ENCODE assay signal across 18 cellular contexts in the genomic region with DNA sequence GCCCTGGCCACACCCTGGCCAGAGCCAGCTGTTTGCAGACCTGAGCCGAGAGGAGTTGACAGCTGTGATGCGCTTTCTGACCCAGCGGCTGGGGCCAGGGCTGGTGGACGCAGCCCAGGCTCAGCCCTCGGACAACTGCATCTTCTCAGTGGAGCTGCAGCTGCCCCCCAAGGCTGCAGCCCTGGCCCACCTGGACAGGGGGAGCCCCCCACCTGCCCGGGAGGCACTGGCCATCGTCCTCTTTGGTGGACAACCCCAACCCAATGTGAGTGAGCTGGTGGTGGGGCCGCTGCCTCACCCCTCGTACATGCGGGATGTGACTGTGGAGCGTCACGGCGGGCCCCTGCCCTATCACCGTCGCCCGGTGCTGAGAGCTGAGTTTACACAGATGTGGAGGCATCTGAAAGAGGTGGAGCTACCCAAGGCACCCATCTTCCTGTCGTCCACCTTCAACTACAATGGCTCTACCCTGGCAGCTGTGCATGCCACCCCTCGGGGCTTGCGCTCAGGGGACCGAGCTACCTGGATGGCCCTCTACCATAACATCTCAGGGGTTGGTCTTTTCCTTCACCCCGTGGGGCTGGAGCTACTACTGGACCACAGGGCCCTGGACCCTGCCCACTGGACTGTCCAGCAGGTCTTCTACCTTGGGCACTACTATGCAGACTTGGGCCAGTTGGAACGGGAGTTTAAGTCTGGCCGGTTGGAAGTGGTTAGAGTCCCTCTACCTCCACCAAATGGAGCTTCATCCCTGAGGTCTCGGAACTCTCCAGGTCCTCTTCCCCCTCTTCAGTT. TPM values are rescaled to one million over a fixed set of nuclear protein-coding genes. Genes with fewer than 3 reads are reported as not detected.
DNase-seq lines count a peak whose midpoint lies in the region; ATAC-seq and TF ChIP-seq lines count a peak whose summit lies in the region.
"Had no signal": no experiment of that assay in that cellular context is flagged by ENCODE, and none has a peak within 500 bp of the region (broad histone marks: within the 10 kb centered on the region; RNA-seq: fewer than 3 reads in every experiment).

No MANE protein-coding gene starts in this region.

- no peaks in the 10 kb centered on the region for H3K9me3 Mint-ChIP-seq in Calu3 (ENCODE audit: low read depth, unreplicated experiment)
- H3K9me3 Mint-ChIP-seq in stimulated activated memory B cell treated with anti-CD40 and anti-IgM and Interleukin-4, amounts not matched to agents 10 μg/mL and 1 μg/mL and 100 μg/mL, for 72 hours, result no peaks in the 10 kb centered on the region
- H3K9me3 Mint-ChIP-seq: H9 had no signal

- H3K36me3 Mint-ChIP-seq in Calu3 (ENCODE audit: insufficient read depth, unreplicated experiment), result peaks cover 66% of the 10 kb centered on the region
- peaks cover 47% of the 10 kb centered on the region for H3K36me3 Mint-ChIP-seq in stimulated activated memory B cell treated with anti-CD40 and anti-IgM and Interleukin-4, amounts not matched to agents 10 μg/mL and 1 μg/mL and 100 μg/mL, for 72 hours

- intact Hi-C loops in Calu3 (cut with micrococcal nuclease; ENCODE audit: unreplicated experiment) (no loop called here), lower lobe of right lung (cut with DNase I) (loop anchor here (10.0 kb wide), 1 partner anchor 90 kb away; no protein-coding TSS in a partner anchor), head of caudate nucleus (cut with DNase I) (loop anchor here (10.0 kb wide), 2 partner anchors 90 to 150 kb away; a partner anchor contains a TSS)

- peaks cover 8% of the 10 kb centered on the region for H3K4me1 Mint-ChIP-seq in Calu3 (ENCODE audit: low read depth, unreplicated experiment)
- peaks cover 10% of the 10 kb centered on the region for H3K4me1 Mint-ChIP-seq in stimulated activated memory B cell treated with anti-CD40 and anti-IgM and Interleukin-4, amounts not matched to agents 10 μg/mL and 1 μg/mL and 100 μg/mL, for 72 hours

- H3K4me3 ChIP-seq in lower lobe of right lung, result no peak overlapping the region
- H3K4me3 ChIP-seq: Peyer's patch had no signal

- no peak for TF ChIP-seq CTCF in Calu3 (IDR thresholded peaks at IDR 0.05; ENCODE audit: unreplicated experiment)
- TF ChIP-seq CTCF in RWPE1 (conservative IDR thresholded peaks at IDR 0.05; ENCODE audit: low read depth), result no peak
- TF ChIP-seq CTCF in lower lobe of right lung (IDR thresholded peaks at IDR 0.05), result no peak
- TF ChIP-seq CTCF in omental fat pad (IDR thresholded peaks at IDR 0.05), result no peak

- ATAC-seq in lower lobe of right lung, result no peak
- peak; percentile 35 for ATAC-seq in stimulated activated memory B cell treated with anti-CD40 and anti-IgM and Interleukin-4, amounts not matched to agents 10 μg/mL and 1 μg/mL and 100 μg/mL, for 72 hours
- no peak for ATAC-seq in omental fat pad (ENCODE audit: low FRiP score)
- ATAC-seq in GM19455 (IDR thresholded peaks at IDR 0.05; ENCODE audit: unreplicated experiment), result no peak
- ATAC-seq: Right ventricle myocardium inferior had no signal

- CTCF ChIA-PET in Calu3 (lab: Charles Lee), result interaction anchor here (0.8 to 2.1 kb wide), 2 partner anchors 18 to 84 kb away, joined by 3 to 22 read pairs; no protein-coding TSS in a partner anchor
- CTCF ChIA-PET in RWPE1 (lab: Yijun Ruan, JAX), result interaction anchor here (0.5 kb wide), 1 partner anchor 316 kb away, joined by 4 read pairs; no protein-coding TSS in a partner anchor

- no peaks in the 10 kb centered on the region for H3K9me3 ChIP-seq in lower lobe of right lung
- H3K9me3 ChIP-seq: Peyer's patch had no signal

- BruUV-seq in Calu3 (replicated peaks; lab: Mats Ljungman, UMichigan), result no TSS peak

- POLR2A ChIA-PET in RWPE1 (lab: Yijun Ruan, JAX; ENCODE audit: low non-redundant PET), result no interaction called here

- peak overlapping the region; percentile 50; the same call in 1 of the 2 replicates for H3K27ac ChIP-seq in RWPE1
- H3K27ac ChIP-seq in lower lobe of right lung, result peak overlapping the region; percentile 18

- H3K27me3 Mint-ChIP-seq in Calu3 (ENCODE audit: unreplicated experiment), result no peaks in the 10 kb centered on the region
- H3K27me3 Mint-ChIP-seq in stimulated activated memory B cell treated with anti-CD40 and anti-IgM and Interleukin-4, amounts not matched to agents 10 μg/mL and 1 μg/mL and 100 μg/mL, for 72 hours, result no peaks in the 10 kb centered on the region

- H3K27ac Mint-ChIP-seq in Calu3 (ENCODE audit: unreplicated experiment), result peak overlapping the region; percentile 51
- H3K27ac Mint-ChIP-seq in stimulated activated memory B cell treated with anti-CD40 and anti-IgM and Interleukin-4, amounts not matched to agents 10 μg/mL and 1 μg/mL and 100 μg/mL, for 72 hours, result no peak overlapping the region

- H3K27me3 ChIP-seq in lower lobe of right lung (ENCODE audit: low read depth), result no peaks in the 10 kb centered on the region
- H3K27me3 ChIP-seq: Peyer's patch had no signal

- no peak overlapping the region for H3K4me3 Mint-ChIP-seq in Calu3 (ENCODE audit: low read depth, unreplicated experiment)
- no peak overlapping the region for H3K4me3 Mint-ChIP-seq in stimulated activated memory B cell treated with anti-CD40 and anti-IgM and Interleukin-4, amounts not matched to agents 10 μg/mL and 1 μg/mL and 100 μg/mL, for 72 hours
- H3K4me3 Mint-ChIP-seq: H9 had no signal

- peaks cover 55% of the 10 kb centered on the region for H3K36me3 ChIP-seq in lower lobe of right lung

- DNase-seq in Calu3, result no peak
- DNase-seq in RWPE1 (ENCODE audit: low spot score), result no peak
- no peak for DNase-seq in lower lobe of right lung
- DNase-seq in head of caudate nucleus, result no peak
- no peak for DNase-seq in omental fat pad (ENCODE audit: low spot score)
- no peak for DNase-seq in NCI-H524 (lab: John Stamatoyannopoulos, UW)
- DNase-seq: ACHN, C1 segment of cervical spinal cord, DMS79, H9, NCI-H1105 treated with DMSO at 0.1 percent for 48 hours, NCI-H1694, NCI-H2081 treated with DMSO at 0.1 percent for 48 hours, NCI-H446 treated with DMSO at 0.1 percent for 48 hours had no signal

- peaks cover 54% of the 10 kb centered on the region for H3K4me1 ChIP-seq in lower lobe of right lung

RNA-seq across cellular contexts. Expression of a gene that starts 0.6 kb away (rescaled TPM):
- total RNA-seq in Calu3 (2022) (10.5 and 14.4 TPM in 2 replicates), lower lobe of right lung (2.1 TPM), omental fat pad (10 to 100 TPM in 1 of 4 donors, 1 to 10 TPM in 3; 3.2 to 12.5 (median 5.4) TPM)

RNA-seq across cellular contexts. Expression of a gene that starts 6.0 kb away (rescaled TPM):
- 3.5 and 7.4 TPM in 2 replicates for total RNA-seq in Calu3 (2022)
- 160 TPM for total RNA-seq in lower lobe of right lung
- 100 to 1,000 TPM; 106 to 221 (median 175) TPM for total RNA-seq in omental fat pad

RNA-seq across cellular contexts. Expression of a gene that starts 11.8 kb away (rescaled TPM):
- total RNA-seq in Calu3 (2022) (238 and 265 TPM in 2 replicates), lower lobe of right lung (81.6 TPM), omental fat pad (100 to 1,000 TPM in 1 of 4 donors, 10 to 100 TPM in 3; 72.1 to 122 (median 77.8) TPM)

RNA-seq across cellular contexts. Expression of a gene that starts 20.9 kb away (rescaled TPM):
- 141 and 144 TPM in 2 replicates for total RNA-seq in Calu3 (2022)
- 65.3 TPM for total RNA-seq in lower lobe of right lung
- 100 to 1,000 TPM in 1 of 4 donors, 10 to 100 TPM in 3; 75.0 to 118 (median 88.7) TPM for total RNA-seq in omental fat pad

RNA-seq across cellular contexts. Expression of a gene that starts 46.3 kb away (rescaled TPM):
- total RNA-seq in Calu3 (2022) (0.54 TPM in 1 of 2 replicates, not detected in the other), lower lobe of right lung (1.6 TPM), omental fat pad (1 to 10 TPM in 1 of 4 donors, under 1 TPM in 1, not detected in 2; 0.09 to 2.9 TPM)
- total RNA-seq: H9, Peyer's patch had no signal

Comparison
In these comparisons a context has a peak if more than half of its experiments do, and no peak if none do; other contexts are left out.
1. RNA of a gene that starts 6.0 kb away (total RNA-seq): 106 to 221 TPM in omental fat pad and 160 TPM in lower lobe of right lung (single experiment); 3.5 to 7.4 TPM in Calu3; every median in the first group is over 10 times any median in the second.